In genomic region chr12:7092229-7092985, GRCh38 we compare ENCODE assay signal across 1 cellular context.
TF ChIP-seq lines count a peak whose summit lies in the region.

Gene C1R, minus strand, starts transcription at chr12:7092445. Its CDS starts 57 bp downstream, at chr12:7092388.

TF ChIP-seq in GM23338, 12 proteins besides CTCF, POLR2A, EP300 and RAD21 (continued from another document):
- TF ChIP-seq, protein P1, sequence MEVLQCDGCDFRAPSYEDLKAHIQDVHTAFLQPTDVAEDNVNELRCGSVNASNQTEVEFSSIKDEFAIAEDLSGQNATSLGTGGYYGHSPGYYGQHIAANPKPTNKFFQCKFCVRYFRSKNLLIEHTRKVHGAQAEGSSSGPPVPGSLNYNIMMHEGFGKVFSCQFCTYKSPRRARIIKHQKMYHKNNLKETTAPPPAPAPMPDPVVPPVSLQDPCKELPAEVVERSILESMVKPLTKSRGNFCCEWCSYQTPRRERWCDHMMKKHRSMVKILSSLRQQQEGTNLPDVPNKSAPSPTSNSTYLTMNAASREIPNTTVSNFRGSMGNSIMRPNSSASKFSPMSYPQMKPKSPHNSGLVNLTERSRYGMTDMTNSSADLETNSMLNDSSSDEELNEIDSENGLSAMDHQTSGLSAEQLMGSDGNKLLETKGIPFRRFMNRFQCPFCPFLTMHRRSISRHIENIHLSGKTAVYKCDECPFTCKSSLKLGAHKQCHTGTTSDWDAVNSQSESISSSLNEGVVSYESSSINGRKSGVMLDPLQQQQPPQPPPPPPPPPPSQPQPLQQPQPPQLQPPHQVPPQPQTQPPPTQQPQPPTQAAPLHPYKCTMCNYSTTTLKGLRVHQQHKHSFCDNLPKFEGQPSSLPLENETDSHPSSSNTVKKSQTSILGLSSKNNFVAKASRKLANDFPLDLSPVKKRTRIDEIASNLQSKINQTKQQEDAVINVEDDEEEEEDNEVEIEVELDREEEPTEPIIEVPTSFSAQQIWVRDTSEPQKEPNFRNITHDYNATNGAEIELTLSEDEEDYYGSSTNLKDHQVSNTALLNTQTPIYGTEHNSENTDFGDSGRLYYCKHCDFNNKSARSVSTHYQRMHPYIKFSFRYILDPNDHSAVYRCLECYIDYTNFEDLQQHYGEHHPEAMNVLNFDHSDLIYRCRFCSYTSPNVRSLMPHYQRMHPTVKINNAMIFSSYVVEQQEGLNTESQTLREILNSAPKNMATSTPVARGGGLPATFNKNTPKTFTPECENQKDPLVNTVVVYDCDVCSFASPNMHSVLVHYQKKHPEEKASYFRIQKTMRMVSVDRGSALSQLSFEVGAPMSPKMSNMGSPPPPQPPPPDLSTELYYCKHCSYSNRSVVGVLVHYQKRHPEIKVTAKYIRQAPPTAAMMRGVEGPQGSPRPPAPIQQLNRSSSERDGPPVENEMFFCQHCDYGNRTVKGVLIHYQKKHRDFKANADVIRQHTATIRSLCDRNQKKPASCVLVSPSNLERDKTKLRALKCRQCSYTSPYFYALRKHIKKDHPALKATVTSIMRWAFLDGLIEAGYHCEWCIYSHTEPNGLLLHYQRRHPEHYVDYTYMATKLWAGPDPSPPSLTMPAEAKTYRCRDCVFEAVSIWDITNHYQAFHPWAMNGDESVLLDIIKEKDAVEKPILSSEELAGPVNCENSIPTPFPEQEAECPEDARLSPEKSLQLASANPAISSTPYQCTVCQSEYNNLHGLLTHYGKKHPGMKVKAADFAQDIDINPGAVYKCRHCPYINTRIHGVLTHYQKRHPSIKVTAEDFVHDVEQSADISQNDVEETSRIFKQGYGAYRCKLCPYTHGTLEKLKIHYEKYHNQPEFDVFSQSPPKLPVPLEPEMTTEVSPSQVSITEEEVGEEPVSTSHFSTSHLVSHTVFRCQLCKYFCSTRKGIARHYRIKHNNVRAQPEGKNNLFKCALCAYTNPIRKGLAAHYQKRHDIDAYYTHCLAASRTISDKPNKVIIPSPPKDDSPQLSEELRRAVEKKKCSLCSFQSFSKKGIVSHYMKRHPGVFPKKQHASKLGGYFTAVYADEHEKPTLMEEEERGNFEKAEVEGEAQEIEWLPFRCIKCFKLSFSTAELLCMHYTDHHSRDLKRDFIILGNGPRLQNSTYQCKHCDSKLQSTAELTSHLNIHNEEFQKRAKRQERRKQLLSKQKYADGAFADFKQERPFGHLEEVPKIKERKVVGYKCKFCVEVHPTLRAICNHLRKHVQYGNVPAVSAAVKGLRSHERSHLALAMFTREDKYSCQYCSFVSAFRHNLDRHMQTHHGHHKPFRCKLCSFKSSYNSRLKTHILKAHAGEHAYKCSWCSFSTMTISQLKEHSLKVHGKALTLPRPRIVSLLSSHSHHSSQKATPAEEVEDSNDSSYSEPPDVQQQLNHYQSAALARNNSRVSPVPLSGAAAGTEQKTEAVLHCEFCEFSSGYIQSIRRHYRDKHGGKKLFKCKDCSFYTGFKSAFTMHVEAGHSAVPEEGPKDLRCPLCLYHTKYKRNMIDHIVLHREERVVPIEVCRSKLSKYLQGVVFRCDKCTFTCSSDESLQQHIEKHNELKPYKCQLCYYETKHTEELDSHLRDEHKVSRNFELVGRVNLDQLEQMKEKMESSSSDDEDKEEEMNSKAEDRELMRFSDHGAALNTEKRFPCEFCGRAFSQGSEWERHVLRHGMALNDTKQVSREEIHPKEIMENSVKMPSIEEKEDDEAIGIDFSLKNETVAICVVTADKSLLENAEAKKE (CRISPR knock-in tag; IDR thresholded peaks at IDR 0.05), result no peak
- TF ChIP-seq POLR2AphosphoS5 (IDR thresholded peaks at IDR 0.05; ENCODE audit: low read depth), result no peak
- no peak for TF ChIP-seq JUNB (IDR thresholded peaks at IDR 0.05; ENCODE audit: unreplicated experiment)
- TF ChIP-seq NANOG (IDR thresholded peaks at IDR 0.05; ENCODE audit: borderline replicate concordance), result no peak
- no peak for TF ChIP-seq ZNF114 (CRISPR knock-in tag; IDR thresholded peaks at IDR 0.05)
- TF ChIP-seq STAT1 (IDR thresholded peaks at IDR 0.05; ENCODE audit: unreplicated experiment), result no peak
- TF ChIP-seq CREB1 (CRISPR knock-in tag; IDR thresholded peaks at IDR 0.05; ENCODE audit: low read depth), result no peak
- TF ChIP-seq ZNF331 (CRISPR knock-in tag; IDR thresholded peaks at IDR 0.05; ENCODE audit: low read depth), result no peak
- TF ChIP-seq EZH2phosphoT487 (IDR thresholded peaks at IDR 0.05; ENCODE audit: unreplicated experiment), result no peak
